23 cellular contexts compared by ENCODE assay signal in the genomic region with DNA sequence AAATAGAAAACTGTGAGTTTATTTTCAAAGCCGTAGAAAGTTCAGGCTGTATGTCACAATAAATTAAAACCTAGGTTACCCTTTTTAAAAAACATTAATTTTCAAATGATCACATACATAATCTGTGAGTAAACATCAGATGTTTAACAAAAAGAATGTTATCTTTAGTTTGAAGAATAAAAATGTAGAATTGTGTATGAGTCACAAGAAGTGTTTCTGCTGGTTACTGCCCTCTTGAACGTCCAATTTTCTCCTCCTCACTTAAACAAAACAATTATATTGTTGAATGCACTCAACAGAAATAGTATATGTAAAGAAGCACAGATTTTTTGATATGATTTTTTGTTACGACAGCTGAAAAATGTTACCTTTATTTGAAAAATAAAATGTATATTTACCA.
DNase-seq lines count a peak whose midpoint lies in the region; ATAC-seq, FAIRE-seq and TF ChIP-seq lines count a peak whose summit lies in the region.
"Had no signal": no experiment of that assay in that cellular context is flagged by ENCODE, and none has a peak within 500 bp of the region (broad histone marks: within the 10 kb centered on the region; RNA-seq: fewer than 3 reads in every experiment).

No MANE protein-coding gene starts in this region.

- no peak overlapping the region for H3K4me3 ChIP-seq in WERI-Rb-1 (ENCODE audit: low read depth, low read length)
- H3K4me3 ChIP-seq: BLaER1 treated with 17β-estradiol and CSF1 and Interleukin-3, amounts not matched to agents 10 nM and 100 nM; K562 had no signal

- H3K27me3 Mint-ChIP-seq in glutamatergic neuron (ENCODE audit: unreplicated experiment), result no peaks in the 10 kb centered on the region
- H3K27me3 Mint-ChIP-seq in stimulated activated naive B cell treated with anti-CD40 and anti-IgM and Interleukin-4, amounts not matched to agents 10 μg/mL and 1 μg/mL and 100 μg/mL, for 72 hours, result no peaks in the 10 kb centered on the region
- H3K27me3 Mint-ChIP-seq: CD4-positive, alpha-beta T cell; T-cell had no signal

- H3K9me3 Mint-ChIP-seq in glutamatergic neuron (ENCODE audit: unreplicated experiment), result peaks cover 2% of the 10 kb centered on the region
- H3K9me3 Mint-ChIP-seq in stimulated activated naive B cell treated with anti-CD40 and anti-IgM and Interleukin-4, amounts not matched to agents 10 μg/mL and 1 μg/mL and 100 μg/mL, for 72 hours, result no peaks in the 10 kb centered on the region
- H3K9me3 Mint-ChIP-seq: CD4-positive, alpha-beta T cell had no signal

- DNase-seq in DMS 273 (lab: John Stamatoyannopoulos, UW; ENCODE audit: unreplicated experiment) (peak; percentile 40), DMS 273 treated with DMSO at 0.1 percent for 48 hours (lab: John Stamatoyannopoulos, UW) (no peak), D721Med (ENCODE audit: insufficient read length, low spot score) (no peak), WERI-Rb-1 (no peak), glutamatergic neuron (no peak), omental fat pad (ENCODE audit: low spot score) (no peak)
- DNase-seq in stimulated activated naive B cell treated with anti-CD40 and anti-IgM and Interleukin-4, amounts not matched to agents 10 μg/mL and 1 μg/mL and 100 μg/mL, for 72 hours, result no peak
- DNase-seq: CD4-positive, alpha-beta T cell; DND-41; H7; NCI-H1105 treated with DMSO at 0.1 percent for 48 hours; NCI-H2107; NCI-H226; NCI-H510A treated with DMSO at 0.1 percent for 48 hours; NCI-H748 treated with DMSO at 0.1 percent for 48 hours; T-cell had no signal

- H3K4me1 Mint-ChIP-seq in glutamatergic neuron (ENCODE audit: low read depth, unreplicated experiment), result peaks cover 52% of the 10 kb centered on the region
- H3K4me1 Mint-ChIP-seq in stimulated activated naive B cell treated with anti-CD40 and anti-IgM and Interleukin-4, amounts not matched to agents 10 μg/mL and 1 μg/mL and 100 μg/mL, for 72 hours, result no peaks in the 10 kb centered on the region
- H3K4me1 Mint-ChIP-seq: T-cell had no signal

- TF ChIP-seq CTCF in D721Med (IDR thresholded peaks at IDR 0.05; ENCODE audit: insufficient read depth, missing control alignments) (no peak), WERI-Rb-1 (IDR thresholded peaks at IDR 0.05; ENCODE audit: low read depth, low read length) (no peak), glutamatergic neuron (IDR thresholded peaks at IDR 0.05; ENCODE audit: partially characterized antibody, unreplicated experiment) (no peak), omental fat pad (IDR thresholded peaks at IDR 0.05) (no peak)

- ATAC-seq in omental fat pad (ENCODE audit: low FRiP score), result no peak
- no peak for ATAC-seq in GM18867 (IDR thresholded peaks at IDR 0.05; ENCODE audit: unreplicated experiment)
- no peak for ATAC-seq in stimulated activated naive B cell treated with anti-CD40 and anti-IgM and Interleukin-4, amounts not matched to agents 10 μg/mL and 1 μg/mL and 100 μg/mL, for 72 hours (replicated peaks)
- ATAC-seq: HepG2, K562, Right ventricle myocardium inferior, T-cell had no signal

- peak overlapping the region; percentile 75 for H3K4me3 Mint-ChIP-seq in glutamatergic neuron (ENCODE audit: unreplicated experiment)
- H3K4me3 Mint-ChIP-seq in stimulated activated naive B cell treated with anti-CD40 and anti-IgM and Interleukin-4, amounts not matched to agents 10 μg/mL and 1 μg/mL and 100 μg/mL, for 72 hours, result no peak overlapping the region
- H3K4me3 Mint-ChIP-seq: CD4-positive, alpha-beta T cell; T-cell had no signal

- H3K36me3 ChIP-seq in WERI-Rb-1, result no peaks in the 10 kb centered on the region

- peak overlapping the region; percentile 81 for H3K27ac ChIP-seq in WERI-Rb-1
- H3K27ac ChIP-seq: 22Rv1; BLaER1 treated with 17β-estradiol and CSF1 and Interleukin-3, amounts not matched to agents 10 nM and 100 nM had no signal

- H3K27me3 ChIP-seq in WERI-Rb-1 (ENCODE audit: insufficient read depth, low read depth, severe bottlenecking), result no peaks in the 10 kb centered on the region
- H3K27me3 ChIP-seq: BLaER1 treated with 17β-estradiol and CSF1 and Interleukin-3, amounts not matched to agents 10 nM and 100 nM had no signal

- H3K9me3 ChIP-seq in WERI-Rb-1 (ENCODE audit: severe bottlenecking), result no peaks in the 10 kb centered on the region

- H3K36me3 Mint-ChIP-seq in glutamatergic neuron (ENCODE audit: unreplicated experiment), result no peaks in the 10 kb centered on the region
- H3K36me3 Mint-ChIP-seq in stimulated activated naive B cell treated with anti-CD40 and anti-IgM and Interleukin-4, amounts not matched to agents 10 μg/mL and 1 μg/mL and 100 μg/mL, for 72 hours, result no peaks in the 10 kb centered on the region
- H3K36me3 Mint-ChIP-seq: T-cell had no signal

- H3K27ac Mint-ChIP-seq in glutamatergic neuron (ENCODE audit: unreplicated experiment), result peak overlapping the region; percentile 88
- H3K27ac Mint-ChIP-seq in stimulated activated naive B cell treated with anti-CD40 and anti-IgM and Interleukin-4, amounts not matched to agents 10 μg/mL and 1 μg/mL and 100 μg/mL, for 72 hours, result no peak overlapping the region
- H3K27ac Mint-ChIP-seq: CD4-positive, alpha-beta T cell; T-cell had no signal

- FAIRE-seq in D721Med (lab: Jason Lieb, UNC), result peak; percentile 6
- FAIRE-seq: GM12892, HepG2, K562 had no signal
